In the genomic region with DNA sequence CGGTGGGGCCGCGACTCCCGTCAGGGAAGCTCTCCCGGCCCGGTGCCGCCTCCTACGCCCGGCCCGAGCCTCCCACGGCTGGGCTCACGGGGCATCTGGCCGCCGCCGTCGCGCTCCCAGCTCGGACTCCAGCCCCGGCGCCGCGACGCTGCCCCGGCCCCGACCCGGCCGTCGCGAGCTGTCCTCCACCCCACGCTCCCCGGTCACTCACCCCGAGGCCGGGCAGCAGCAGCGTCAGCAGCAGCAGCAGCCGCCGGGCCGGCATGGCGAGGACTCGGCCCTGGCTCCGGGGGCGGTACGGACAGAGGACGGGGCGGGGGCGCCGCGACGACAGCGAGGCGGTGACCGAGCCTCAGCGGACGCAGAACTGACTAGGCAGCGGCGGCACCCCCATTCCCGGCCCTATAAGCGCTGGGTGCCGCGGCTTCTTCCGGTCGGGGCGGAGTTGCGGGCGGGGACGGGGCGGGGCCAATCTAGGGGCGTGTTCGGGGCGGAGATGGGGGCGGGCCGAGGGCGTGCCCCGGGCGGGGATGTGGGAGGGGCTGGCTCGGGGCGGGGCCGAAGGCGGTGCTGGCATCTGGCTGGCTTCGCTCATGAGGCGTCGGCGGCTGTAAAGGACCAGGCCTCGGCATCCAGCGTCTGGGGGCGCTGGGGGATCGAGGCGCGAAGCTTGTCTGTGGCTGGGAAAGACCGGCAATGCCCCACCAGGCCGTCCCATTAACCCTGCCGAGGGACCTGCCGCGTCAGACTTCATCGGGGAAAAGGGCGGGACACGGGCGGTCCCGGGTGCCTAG, we compare ENCODE assay signal across 1 cellular context.
TF ChIP-seq lines count a peak whose summit lies in the region.

A gene (minus strand): TSS at position 380 of the 794 bp plus-strand sequence. CDS start 115 bp downstream, at position 265.

TF ChIP-seq in HepG2, 621 proteins besides CTCF, POLR2A, EP300 and RAD21 (continued from another document and continues in another):
- 0 out of 2 replicates have a peak, but pooled peaks have one; percentile 28 for TF ChIP-seq ZNF383 (CRISPR knock-in tag; IDR thresholded peaks at IDR 0.05; ENCODE audit: borderline replicate concordance)
- TF ChIP-seq PCBP2 (optimal IDR thresholded peaks at IDR 0.05; ENCODE audit: low read depth, low read length, poor library complexity, severe bottlenecking) = no peak
- no peak; the same call in 1 of the 2 replicates for TF ChIP-seq ZNF703 (CRISPR knock-in tag; IDR thresholded peaks at IDR 0.05; ENCODE audit: borderline replicate concordance)
- no peak for TF ChIP-seq NKX3-1 (CRISPR knock-in tag; IDR thresholded peaks at IDR 0.05)
- peak; percentile 84 for TF ChIP-seq MED1 (CRISPR knock-in tag; IDR thresholded peaks at IDR 0.05)
- TF ChIP-seq, protein P1, sequence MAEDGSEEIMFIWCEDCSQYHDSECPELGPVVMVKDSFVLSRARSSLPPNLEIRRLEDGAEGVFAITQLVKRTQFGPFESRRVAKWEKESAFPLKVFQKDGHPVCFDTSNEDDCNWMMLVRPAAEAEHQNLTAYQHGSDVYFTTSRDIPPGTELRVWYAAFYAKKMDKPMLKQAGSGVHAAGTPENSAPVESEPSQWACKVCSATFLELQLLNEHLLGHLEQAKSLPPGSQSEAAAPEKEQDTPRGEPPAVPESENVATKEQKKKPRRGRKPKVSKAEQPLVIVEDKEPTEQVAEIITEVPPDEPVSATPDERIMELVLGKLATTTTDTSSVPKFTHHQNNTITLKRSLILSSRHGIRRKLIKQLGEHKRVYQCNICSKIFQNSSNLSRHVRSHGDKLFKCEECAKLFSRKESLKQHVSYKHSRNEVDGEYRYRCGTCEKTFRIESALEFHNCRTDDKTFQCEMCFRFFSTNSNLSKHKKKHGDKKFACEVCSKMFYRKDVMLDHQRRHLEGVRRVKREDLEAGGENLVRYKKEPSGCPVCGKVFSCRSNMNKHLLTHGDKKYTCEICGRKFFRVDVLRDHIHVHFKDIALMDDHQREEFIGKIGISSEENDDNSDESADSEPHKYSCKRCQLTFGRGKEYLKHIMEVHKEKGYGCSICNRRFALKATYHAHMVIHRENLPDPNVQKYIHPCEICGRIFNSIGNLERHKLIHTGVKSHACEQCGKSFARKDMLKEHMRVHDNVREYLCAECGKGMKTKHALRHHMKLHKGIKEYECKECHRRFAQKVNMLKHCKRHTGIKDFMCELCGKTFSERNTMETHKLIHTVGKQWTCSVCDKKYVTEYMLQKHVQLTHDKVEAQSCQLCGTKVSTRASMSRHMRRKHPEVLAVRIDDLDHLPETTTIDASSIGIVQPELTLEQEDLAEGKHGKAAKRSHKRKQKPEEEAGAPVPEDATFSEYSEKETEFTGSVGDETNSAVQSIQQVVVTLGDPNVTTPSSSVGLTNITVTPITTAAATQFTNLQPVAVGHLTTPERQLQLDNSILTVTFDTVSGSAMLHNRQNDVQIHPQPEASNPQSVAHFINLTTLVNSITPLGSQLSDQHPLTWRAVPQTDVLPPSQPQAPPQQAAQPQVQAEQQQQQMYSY (CRISPR knock-in tag; IDR thresholded peaks at IDR 0.05) = peak; percentile 29; the same call in 1 of the 2 replicates
- TF ChIP-seq TOPORS (CRISPR knock-in tag; IDR thresholded peaks at IDR 0.05) = peak; percentile 95
- TF ChIP-seq ZNF747 (CRISPR knock-in tag; IDR thresholded peaks at IDR 0.05; ENCODE audit: borderline replicate concordance) = peak; percentile 95
- TF ChIP-seq FOSL2 (CRISPR knock-in tag; IDR thresholded peaks at IDR 0.05) = no peak
- 0 out of 2 replicates have a peak, but pooled peaks have one; percentile 82 for TF ChIP-seq MTF2 (CRISPR knock-in tag; IDR thresholded peaks at IDR 0.05; ENCODE audit: borderline replicate concordance)
- TF ChIP-seq, protein P2, sequence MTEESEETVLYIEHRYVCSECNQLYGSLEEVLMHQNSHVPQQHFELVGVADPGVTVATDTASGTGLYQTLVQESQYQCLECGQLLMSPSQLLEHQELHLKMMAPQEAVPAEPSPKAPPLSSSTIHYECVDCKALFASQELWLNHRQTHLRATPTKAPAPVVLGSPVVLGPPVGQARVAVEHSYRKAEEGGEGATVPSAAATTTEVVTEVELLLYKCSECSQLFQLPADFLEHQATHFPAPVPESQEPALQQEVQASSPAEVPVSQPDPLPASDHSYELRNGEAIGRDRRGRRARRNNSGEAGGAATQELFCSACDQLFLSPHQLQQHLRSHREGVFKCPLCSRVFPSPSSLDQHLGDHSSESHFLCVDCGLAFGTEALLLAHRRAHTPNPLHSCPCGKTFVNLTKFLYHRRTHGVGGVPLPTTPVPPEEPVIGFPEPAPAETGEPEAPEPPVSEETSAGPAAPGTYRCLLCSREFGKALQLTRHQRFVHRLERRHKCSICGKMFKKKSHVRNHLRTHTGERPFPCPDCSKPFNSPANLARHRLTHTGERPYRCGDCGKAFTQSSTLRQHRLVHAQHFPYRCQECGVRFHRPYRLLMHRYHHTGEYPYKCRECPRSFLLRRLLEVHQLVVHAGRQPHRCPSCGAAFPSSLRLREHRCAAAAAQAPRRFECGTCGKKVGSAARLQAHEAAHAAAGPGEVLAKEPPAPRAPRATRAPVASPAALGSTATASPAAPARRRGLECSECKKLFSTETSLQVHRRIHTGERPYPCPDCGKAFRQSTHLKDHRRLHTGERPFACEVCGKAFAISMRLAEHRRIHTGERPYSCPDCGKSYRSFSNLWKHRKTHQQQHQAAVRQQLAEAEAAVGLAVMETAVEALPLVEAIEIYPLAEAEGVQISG (CRISPR knock-in tag; IDR thresholded peaks at IDR 0.05) = peak; percentile 93
- TF ChIP-seq SMYD3 (CRISPR knock-in tag; IDR thresholded peaks at IDR 0.05) = no peak
- peak; percentile 43 for TF ChIP-seq SRSF1 (optimal IDR thresholded peaks at IDR 0.05; ENCODE audit: low read depth, low read length)
- TF ChIP-seq DMAP1 (CRISPR knock-in tag; IDR thresholded peaks at IDR 0.05) = peak; percentile 68; the same call in 1 of the 2 replicates
- TF ChIP-seq ZBTB3 (CRISPR knock-in tag; IDR thresholded peaks at IDR 0.05; ENCODE audit: borderline replicate concordance, low read depth) = no peak
- no peak for TF ChIP-seq NPAS2 (CRISPR knock-in tag; IDR thresholded peaks at IDR 0.05; ENCODE audit: borderline replicate concordance)
- TF ChIP-seq, protein P3, sequence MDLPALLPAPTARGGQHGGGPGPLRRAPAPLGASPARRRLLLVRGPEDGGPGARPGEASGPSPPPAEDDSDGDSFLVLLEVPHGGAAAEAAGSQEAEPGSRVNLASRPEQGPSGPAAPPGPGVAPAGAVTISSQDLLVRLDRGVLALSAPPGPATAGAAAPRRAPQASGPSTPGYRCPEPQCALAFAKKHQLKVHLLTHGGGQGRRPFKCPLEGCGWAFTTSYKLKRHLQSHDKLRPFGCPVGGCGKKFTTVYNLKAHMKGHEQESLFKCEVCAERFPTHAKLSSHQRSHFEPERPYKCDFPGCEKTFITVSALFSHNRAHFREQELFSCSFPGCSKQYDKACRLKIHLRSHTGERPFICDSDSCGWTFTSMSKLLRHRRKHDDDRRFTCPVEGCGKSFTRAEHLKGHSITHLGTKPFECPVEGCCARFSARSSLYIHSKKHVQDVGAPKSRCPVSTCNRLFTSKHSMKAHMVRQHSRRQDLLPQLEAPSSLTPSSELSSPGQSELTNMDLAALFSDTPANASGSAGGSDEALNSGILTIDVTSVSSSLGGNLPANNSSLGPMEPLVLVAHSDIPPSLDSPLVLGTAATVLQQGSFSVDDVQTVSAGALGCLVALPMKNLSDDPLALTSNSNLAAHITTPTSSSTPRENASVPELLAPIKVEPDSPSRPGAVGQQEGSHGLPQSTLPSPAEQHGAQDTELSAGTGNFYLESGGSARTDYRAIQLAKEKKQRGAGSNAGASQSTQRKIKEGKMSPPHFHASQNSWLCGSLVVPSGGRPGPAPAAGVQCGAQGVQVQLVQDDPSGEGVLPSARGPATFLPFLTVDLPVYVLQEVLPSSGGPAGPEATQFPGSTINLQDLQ (CRISPR knock-in tag; IDR thresholded peaks at IDR 0.05) = peak; percentile 69; the same call in 1 of the 2 replicates
- TF ChIP-seq ZNF34 (CRISPR knock-in tag; IDR thresholded peaks at IDR 0.05; ENCODE audit: borderline replicate concordance) = peak; percentile 96; the same call in 1 of the 2 replicates
- no peak for TF ChIP-seq RBAK (CRISPR knock-in tag; IDR thresholded peaks at IDR 0.05)
- TF ChIP-seq, protein P4, sequence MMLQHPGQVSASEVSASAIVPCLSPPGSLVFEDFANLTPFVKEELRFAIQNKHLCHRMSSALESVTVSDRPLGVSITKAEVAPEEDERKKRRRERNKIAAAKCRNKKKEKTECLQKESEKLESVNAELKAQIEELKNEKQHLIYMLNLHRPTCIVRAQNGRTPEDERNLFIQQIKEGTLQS (CRISPR knock-in tag; IDR thresholded peaks at IDR 0.05) = 0 out of 2 replicates have a peak, but pooled peaks have one; percentile 51
- TF ChIP-seq NR2F6 (IDR thresholded peaks at IDR 0.05) = no peak
- no peak; the same call in 1 of the 2 replicates for TF ChIP-seq NR2F6 (CRISPR knock-in tag; IDR thresholded peaks at IDR 0.05)
- no peak for TF ChIP-seq HOXA7 (CRISPR knock-in tag; IDR thresholded peaks at IDR 0.05)
- TF ChIP-seq HDAC6 (IDR thresholded peaks at IDR 0.05; ENCODE audit: low read depth, low read length) = no peak
- peak; percentile 88 for TF ChIP-seq ZMYM4 (CRISPR knock-in tag; IDR thresholded peaks at IDR 0.05)
- TF ChIP-seq, protein P5, sequence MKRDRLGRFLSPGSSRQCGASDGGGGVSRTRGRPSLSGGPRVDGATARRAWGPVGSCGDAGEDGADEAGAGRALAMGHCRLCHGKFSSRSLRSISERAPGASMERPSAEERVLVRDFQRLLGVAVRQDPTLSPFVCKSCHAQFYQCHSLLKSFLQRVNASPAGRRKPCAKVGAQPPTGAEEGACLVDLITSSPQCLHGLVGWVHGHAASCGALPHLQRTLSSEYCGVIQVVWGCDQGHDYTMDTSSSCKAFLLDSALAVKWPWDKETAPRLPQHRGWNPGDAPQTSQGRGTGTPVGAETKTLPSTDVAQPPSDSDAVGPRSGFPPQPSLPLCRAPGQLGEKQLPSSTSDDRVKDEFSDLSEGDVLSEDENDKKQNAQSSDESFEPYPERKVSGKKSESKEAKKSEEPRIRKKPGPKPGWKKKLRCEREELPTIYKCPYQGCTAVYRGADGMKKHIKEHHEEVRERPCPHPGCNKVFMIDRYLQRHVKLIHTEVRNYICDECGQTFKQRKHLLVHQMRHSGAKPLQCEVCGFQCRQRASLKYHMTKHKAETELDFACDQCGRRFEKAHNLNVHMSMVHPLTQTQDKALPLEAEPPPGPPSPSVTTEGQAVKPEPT (CRISPR knock-in tag; IDR thresholded peaks at IDR 0.05; ENCODE audit: low read depth) = no peak; the same call in 1 of the 2 replicates
- TF ChIP-seq TEAD3 (CRISPR knock-in tag; optimal IDR thresholded peaks at IDR 0.05; ENCODE audit: borderline replicate concordance) = peak; percentile 50
- TF ChIP-seq SMAD3 (CRISPR knock-in tag; IDR thresholded peaks at IDR 0.05) = peak; percentile 86
- TF ChIP-seq ZNF883 (CRISPR knock-in tag; IDR thresholded peaks at IDR 0.05; ENCODE audit: not compliant biosample characterization) = no peak
- TF ChIP-seq, protein P6, sequence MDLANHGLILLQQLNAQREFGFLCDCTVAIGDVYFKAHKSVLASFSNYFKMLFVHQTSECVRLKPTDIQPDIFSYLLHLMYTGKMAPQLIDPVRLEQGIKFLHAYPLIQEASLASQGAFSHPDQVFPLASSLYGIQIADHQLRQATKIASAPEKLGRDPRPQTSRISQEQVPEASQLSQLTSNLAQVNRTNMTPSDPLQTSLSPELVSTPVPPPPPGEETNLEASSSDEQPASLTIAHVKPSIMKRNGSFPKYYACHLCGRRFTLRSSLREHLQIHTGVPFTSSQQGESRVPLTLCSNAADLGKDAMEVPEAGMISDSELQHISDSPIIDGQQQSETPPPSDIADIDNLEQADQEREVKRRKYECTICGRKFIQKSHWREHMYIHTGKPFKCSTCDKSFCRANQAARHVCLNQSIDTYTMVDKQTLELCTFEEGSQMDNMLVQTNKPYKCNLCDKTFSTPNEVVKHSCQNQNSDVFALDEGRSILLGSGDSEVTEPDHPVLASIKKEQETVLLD (CRISPR knock-in tag; IDR thresholded peaks at IDR 0.05; ENCODE audit: low read depth) = peak; percentile 62; the same call in 1 of the 2 replicates
- peak; percentile 86 for TF ChIP-seq ZNF713 (CRISPR knock-in tag; IDR thresholded peaks at IDR 0.05)
- TF ChIP-seq ARNTL (CRISPR knock-in tag; IDR thresholded peaks at IDR 0.05) = peak; percentile 51; the same call in 1 of the 2 replicates
- TF ChIP-seq REPIN1 (CRISPR knock-in tag; IDR thresholded peaks at IDR 0.05; ENCODE audit: borderline replicate concordance, low read depth) = peak; percentile 63; the same call in 1 of the 2 replicates
- TF ChIP-seq, protein P7, sequence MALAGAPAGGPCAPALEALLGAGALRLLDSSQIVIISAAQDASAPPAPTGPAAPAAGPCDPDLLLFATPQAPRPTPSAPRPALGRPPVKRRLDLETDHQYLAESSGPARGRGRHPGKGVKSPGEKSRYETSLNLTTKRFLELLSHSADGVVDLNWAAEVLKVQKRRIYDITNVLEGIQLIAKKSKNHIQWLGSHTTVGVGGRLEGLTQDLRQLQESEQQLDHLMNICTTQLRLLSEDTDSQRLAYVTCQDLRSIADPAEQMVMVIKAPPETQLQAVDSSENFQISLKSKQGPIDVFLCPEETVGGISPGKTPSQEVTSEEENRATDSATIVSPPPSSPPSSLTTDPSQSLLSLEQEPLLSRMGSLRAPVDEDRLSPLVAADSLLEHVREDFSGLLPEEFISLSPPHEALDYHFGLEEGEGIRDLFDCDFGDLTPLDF (CRISPR knock-in tag; IDR thresholded peaks at IDR 0.05) = no peak
- TF ChIP-seq, protein P8, sequence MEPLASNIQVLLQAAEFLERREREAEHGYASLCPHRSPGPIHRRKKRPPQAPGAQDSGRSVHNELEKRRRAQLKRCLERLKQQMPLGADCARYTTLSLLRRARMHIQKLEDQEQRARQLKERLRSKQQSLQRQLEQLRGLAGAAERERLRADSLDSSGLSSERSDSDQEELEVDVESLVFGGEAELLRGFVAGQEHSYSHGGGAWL (CRISPR knock-in tag; IDR thresholded peaks at IDR 0.05) = peak; percentile 76; the same call in 1 of the 2 replicates
- TF ChIP-seq, protein P9, sequence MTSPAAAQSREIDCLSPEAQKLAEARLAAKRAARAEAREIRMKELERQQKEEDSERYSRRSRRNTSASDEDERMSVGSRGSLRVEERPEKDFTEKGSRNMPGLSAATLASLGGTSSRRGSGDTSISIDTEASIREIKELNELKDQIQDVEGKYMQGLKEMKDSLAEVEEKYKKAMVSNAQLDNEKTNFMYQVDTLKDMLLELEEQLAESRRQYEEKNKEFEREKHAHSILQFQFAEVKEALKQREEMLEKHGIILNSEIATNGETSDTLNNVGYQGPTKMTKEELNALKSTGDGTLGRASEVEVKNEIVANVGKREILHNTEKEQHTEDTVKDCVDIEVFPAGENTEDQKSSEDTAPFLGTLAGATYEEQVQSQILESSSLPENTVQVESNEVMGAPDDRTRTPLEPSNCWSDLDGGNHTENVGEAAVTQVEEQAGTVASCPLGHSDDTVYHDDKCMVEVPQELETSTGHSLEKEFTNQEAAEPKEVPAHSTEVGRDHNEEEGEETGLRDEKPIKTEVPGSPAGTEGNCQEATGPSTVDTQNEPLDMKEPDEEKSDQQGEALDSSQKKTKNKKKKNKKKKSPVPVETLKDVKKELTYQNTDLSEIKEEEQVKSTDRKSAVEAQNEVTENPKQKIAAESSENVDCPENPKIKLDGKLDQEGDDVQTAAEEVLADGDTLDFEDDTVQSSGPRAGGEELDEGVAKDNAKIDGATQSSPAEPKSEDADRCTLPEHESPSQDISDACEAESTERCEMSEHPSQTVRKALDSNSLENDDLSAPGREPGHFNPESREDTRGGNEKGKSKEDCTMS (CRISPR knock-in tag; conservative IDR thresholded peaks at IDR 0.05) = no peak
- TF ChIP-seq KAT7 (CRISPR knock-in tag; IDR thresholded peaks at IDR 0.05; ENCODE audit: borderline replicate concordance) = peak; percentile 59; the same call in 1 of the 2 replicates
- peak; percentile 85 for TF ChIP-seq ETV5 (CRISPR knock-in tag; IDR thresholded peaks at IDR 0.05; ENCODE audit: borderline replicate concordance)
- peak; percentile 65; the same call in 1 of the 2 replicates for TF ChIP-seq RXRB (CRISPR knock-in tag; IDR thresholded peaks at IDR 0.05; ENCODE audit: borderline replicate concordance)
- peak; percentile 74; the same call in 1 of the 2 replicates for TF ChIP-seq ZNF614 (CRISPR knock-in tag; IDR thresholded peaks at IDR 0.05; ENCODE audit: borderline replicate concordance)
- peak; percentile 95 for TF ChIP-seq ZNF446 (CRISPR knock-in tag; IDR thresholded peaks at IDR 0.05)
